In the genomic region with DNA sequence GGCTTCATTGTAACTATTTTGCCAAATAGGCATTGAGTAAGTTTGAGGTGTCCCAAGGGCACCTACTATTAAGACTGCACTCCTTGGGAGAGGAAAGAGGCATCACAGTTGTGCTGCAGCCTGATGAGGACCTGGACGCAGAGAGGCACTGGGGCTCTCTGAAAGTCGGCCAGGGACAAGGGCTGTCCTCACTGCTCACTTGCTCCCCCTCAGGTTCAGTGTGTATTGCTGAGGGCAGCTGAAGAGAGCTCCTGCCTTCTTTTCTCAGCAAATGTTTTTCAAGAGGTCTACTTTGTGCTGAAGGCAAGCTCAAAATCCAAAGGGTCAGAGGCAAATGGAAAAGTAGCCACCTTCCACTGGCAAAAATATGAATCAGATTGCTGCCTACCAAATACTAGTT, we compare ENCODE assay signal across 8 cellular contexts.
DNase-seq lines count a peak whose midpoint lies in the region; ATAC-seq, FAIRE-seq and TF ChIP-seq lines count a peak whose summit lies in the region.

No MANE protein-coding gene starts in this region.

- ATAC-seq in HG02571 (IDR thresholded peaks at IDR 0.05; ENCODE audit: unreplicated experiment) (peak; percentile 65), HG02623 (IDR thresholded peaks at IDR 0.05; ENCODE audit: unreplicated experiment) (no peak)

- H3K36me3 ChIP-seq in fibroblast of lung (ENCODE audit: control insufficient read depth, insufficient read depth, low read length) (no peaks in the 10 kb centered on the region), small intestine (ENCODE audit: control insufficient read depth in 2 of 2, insufficient read depth in 2 of 2, low read length in 2 of 2) (no peaks in the 10 kb centered on the region)

- H3K9me3 ChIP-seq in fibroblast of lung (ENCODE audit: control insufficient read depth, insufficient read depth, low read depth, low read length), result no peaks in the 10 kb centered on the region
- H3K9me3 ChIP-seq in small intestine (ENCODE audit: control insufficient read depth, low read depth), result no peaks in the 10 kb centered on the region

- H3K79me2 ChIP-seq in fibroblast of lung (ENCODE audit: control insufficient read depth, insufficient read depth, low read length), result no peaks in the 10 kb centered on the region

- H2AFZ ChIP-seq in fibroblast of lung (ENCODE audit: low read length), result no peak overlapping the region

- no peak for FAIRE-seq in small intestine (lab: Jason Lieb, UNC)

- no peaks in the 10 kb centered on the region for H4K20me1 ChIP-seq in fibroblast of lung (ENCODE audit: control insufficient read depth, extremely low read depth, insufficient read depth, low read length)

- H3K4me3 ChIP-seq in fibroblast of lung (replicated peaks in 1 of 4; ENCODE audit: control extremely low read depth in 1 of 4, insufficient read depth in 1 of 4, low read depth in 3 of 4, low read length in 4 of 4), result no peak overlapping the region
- H3K4me3 ChIP-seq in small intestine (ENCODE audit: low read depth in 1 of 2, low read length in 2 of 2), result no peak overlapping the region

- DNase-seq in SIG-M5 treated with dmso at 0.1 percent for 504 hours (lab: John Stamatoyannopoulos, UW; ENCODE audit: unreplicated experiment) (peak; percentile 3), SIG-M5 (lab: John Stamatoyannopoulos, UW) (no peak), NCI-H69 (lab: John Stamatoyannopoulos, UW) (peak; percentile 63), fibroblast of lung (ENCODE audit: low read depth in 2 of 2) (peak; percentile 15 to 24), small intestine (peak; percentile 1), NCI-H1436 (lab: John Stamatoyannopoulos, UW) (no peak)

- no peak overlapping the region for H3K9ac ChIP-seq in fibroblast of lung (ENCODE audit: insufficient read depth, low read length)

- H3K27me3 ChIP-seq in fibroblast of lung (ENCODE audit: control insufficient read depth, insufficient read depth, low read length) (no peaks in the 10 kb centered on the region), small intestine (ENCODE audit: control insufficient read depth in 2 of 2, insufficient read depth in 2 of 2, low read length in 2 of 2) (no peaks in the 10 kb centered on the region)

- peak; percentile 42 to 69 for TF ChIP-seq CTCF in fibroblast of lung (conservative IDR thresholded peaks at IDR 0.05 in 1 of 2, IDR thresholded peaks at IDR 0.05 in 1 of 2; ENCODE audit: low read depth in 1 of 2, low read length in 2 of 2)

- no peak overlapping the region for H3K4me2 ChIP-seq in fibroblast of lung (ENCODE audit: extremely low read depth, insufficient read depth, low read length)

- WGBS in small intestine, 3 donors, result 14 to 20% (median 15%) methylated on average over 2 of the region's 2 CpGs

- H3K4me1 ChIP-seq in fibroblast of lung (ENCODE audit: control insufficient read depth, extremely low read depth, insufficient read depth, low read length) (no peaks in the 10 kb centered on the region), small intestine (ENCODE audit: control insufficient read depth in 2 of 2, insufficient read depth in 1 of 2, low read depth in 1 of 2, low read length in 1 of 2) (no peaks in the 10 kb centered on the region)

- H3K27ac ChIP-seq in fibroblast of lung (ENCODE audit: insufficient read depth, low read length) (no peak overlapping the region), small intestine (ENCODE audit: low read depth in 1 of 2, low read length in 1 of 2) (no peak overlapping the region)

Comparison
In these comparisons a context has a peak if more than half of its experiments do, and no peak if none do; other contexts are left out.
1. DNase-seq: peak in SIG-M5 treated with dmso at 0.1 percent for 504 hours (single experiment), NCI-H69 (single experiment), fibroblast of lung (2 of 2) and small intestine (single experiment); none in SIG-M5 (single experiment) and NCI-H1436 (single experiment).